ENCODE assay signal across 34 cellular contexts in the genomic region with DNA sequence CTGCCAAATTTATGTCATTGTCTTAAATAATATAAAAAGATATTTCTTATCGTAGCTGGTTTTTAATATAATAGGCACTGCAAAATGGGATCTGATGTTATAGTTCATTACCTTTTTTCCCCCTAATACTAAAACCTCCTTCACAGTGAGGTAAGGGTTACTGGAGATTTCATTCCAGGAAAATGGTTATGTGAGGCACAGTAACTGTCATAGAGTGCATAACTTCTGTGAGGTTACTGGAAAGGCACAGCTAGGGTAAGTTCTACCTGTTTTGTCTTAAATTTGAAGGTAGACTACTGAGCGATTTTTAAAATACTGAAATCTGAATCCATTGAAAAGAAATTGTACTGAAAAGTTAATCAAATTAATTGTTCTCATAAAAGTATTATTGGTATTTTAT. TPM values are rescaled to one million over a fixed set of nuclear protein-coding genes. Genes with fewer than 3 reads are reported as not detected.
"Had no signal": no experiment of that assay in that cellular context is flagged by ENCODE, and none has a peak within 500 bp of the region (broad histone marks: within the 10 kb centered on the region; RNA-seq: fewer than 3 reads in every experiment).

No MANE protein-coding gene starts in this region.

- ATAC-seq: activated CD4-positive, alpha-beta T cell treated with anti-CD3 and anti-CD28 coated beads for 36 hours; activated CD8-positive, alpha-beta memory T cell treated with anti-CD3 and anti-CD28 coated beads, Interleukin-2, amount 10 ng/mL, durations not matched to agents 7 days and 5 days; activated CD8-positive, alpha-beta T cell treated with anti-CD3 and anti-CD28 coated beads, Interleukin-2, amount 10 ng/mL, durations not matched to agents 7 days and 5 days; activated naive CD8-positive, alpha-beta T cell treated with anti-CD3 and anti-CD28 coated beads, Interleukin-2, amount 50 U/mL, for 24 hours; foreskin keratinocyte; gastrocnemius medialis had no signal

- H3K4me3 ChIP-seq: adrenal gland, breast epithelium, cardiac muscle cell, coronary artery, dorsolateral prefrontal cortex, esophagus muscularis mucosa, gastrocnemius medialis had no signal

- H3K27me3 ChIP-seq: adrenal gland, breast epithelium, cardiac muscle cell, esophagus muscularis mucosa, foreskin keratinocyte, gastrocnemius medialis, heart left ventricle had no signal

- H3K9me3 ChIP-seq: adrenal gland, breast epithelium, esophagus muscularis mucosa, gastrocnemius medialis, heart left ventricle had no signal

- DNase-seq: activated CD4-positive, alpha-beta memory T cell treated with anti-CD3 and anti-CD28 coated beads for 36 hours; activated CD4-positive, alpha-beta T cell treated with anti-CD3 and anti-CD28 coated beads for 36 hours; activated CD4-positive, alpha-beta T cell treated with anti-CD3 and anti-CD28 coated beads, Interleukin-2, amount 10 ng/mL, durations not matched to agents 24 days and 14 days; activated CD4-positive, CD25-positive, alpha-beta regulatory T cell; activated CD4-positive, CD25-positive, alpha-beta regulatory T cell treated with anti-CD3 and anti-CD28 coated beads, Interleukin-2, amount 50 U/mL, for 72 hours; activated CD8-positive, alpha-beta memory T cell treated with anti-CD3 and anti-CD28 coated beads, Interleukin-2, amount 10 ng/mL, durations not matched to agents 7 days and 5 days; activated CD8-positive, alpha-beta memory T cell treated with anti-CD3 and anti-CD28 coated beads, Interleukin-2, amount 50 U/mL, for 4 hours; activated CD8-positive, alpha-beta T cell treated with anti-CD3 and anti-CD28 coated beads, Interleukin-2, amount 10 ng/mL, durations not matched to agents 7 days and 5 days; activated effector memory CD4-positive, alpha-beta T cell treated with anti-CD3 and anti-CD28 coated beads, Interleukin-2, amount 50 U/mL, for 16 hours; activated naive CD4-positive, alpha-beta T cell treated with anti-CD3 and anti-CD28 coated beads for 36 hours; activated naive CD8-positive, alpha-beta T cell treated with anti-CD3 and anti-CD28 coated beads for 36 hours; activated naive CD8-positive, alpha-beta T cell treated with anti-CD3 and anti-CD28 coated beads, Interleukin-2, amount 50 U/mL, for 24 hours; activated T-cell treated with anti-CD3 and anti-CD28 coated beads, Interleukin-2, amount 50 U/mL, for 1 hour; activated T-cell treated with anti-CD3 and anti-CD28 coated beads, Interleukin-2, amount 50 U/mL, for 48 hours; adrenal gland; amygdala; aorta; dorsolateral prefrontal cortex; effector memory CD4-positive, alpha-beta T cell; endodermal cell; erythroblast; foreskin keratinocyte; gastrocnemius medialis; glutamatergic neuron; heart left ventricle; hypothalamus; T1000 had no signal

- H3K36me3 ChIP-seq: adrenal gland, breast epithelium, cardiac muscle cell, esophagus muscularis mucosa, gastrocnemius medialis, heart left ventricle had no signal

- H3K4me1 ChIP-seq: breast epithelium, foreskin keratinocyte had no signal

- H3K27ac ChIP-seq: adrenal gland, breast epithelium, cardiac muscle cell, coronary artery, dorsolateral prefrontal cortex, esophagus muscularis mucosa, foreskin keratinocyte, gastrocnemius medialis had no signal

RNA-seq across cellular contexts. Expression of gene ADGRL2, which starts 13.0 kb away (rescaled TPM):
- total RNA-seq: activated CD4-positive, alpha-beta memory T cell treated with anti-CD3 and anti-CD28 coated beads for 36 hours; activated CD4-positive, alpha-beta T cell treated with anti-CD3 and anti-CD28 coated beads for 36 hours; activated CD8-positive, alpha-beta memory T cell treated with anti-CD3 and anti-CD28 coated beads for 36 hours; activated CD8-positive, alpha-beta T cell treated with anti-CD3 and anti-CD28 coated beads, Interleukin-2, amount 10 ng/mL, durations not matched to agents 7 days and 5 days; activated naive CD4-positive, alpha-beta T cell treated with anti-CD3 and anti-CD28 coated beads for 36 hours; activated naive CD8-positive, alpha-beta T cell treated with anti-CD3 and anti-CD28 coated beads for 36 hours; activated T-helper 1 cell treated with anti-CD3 and anti-CD28 coated beads, Interleukin-12 subunit alpha, Interleukin-12 subunit beta, Interleukin-2, Interleukin-4 antibody, amounts not matched to agents 30 ng/mL and 10 ng/mL and 1 ng/mL, durations not matched to agents 14 hours and 24 hours and 36 hours; activated T-helper 2 cell treated with anti-CD3 and anti-CD28 coated beads, Interferon-gamma antibody, Interleukin-2, Interleukin-4, amounts not matched to agents 10 μg/mL and 5 μg/mL and 100 μg/mL, durations not matched to agents 14 hours and 24 hours and 36 hours had no signal
